In the genomic region with DNA sequence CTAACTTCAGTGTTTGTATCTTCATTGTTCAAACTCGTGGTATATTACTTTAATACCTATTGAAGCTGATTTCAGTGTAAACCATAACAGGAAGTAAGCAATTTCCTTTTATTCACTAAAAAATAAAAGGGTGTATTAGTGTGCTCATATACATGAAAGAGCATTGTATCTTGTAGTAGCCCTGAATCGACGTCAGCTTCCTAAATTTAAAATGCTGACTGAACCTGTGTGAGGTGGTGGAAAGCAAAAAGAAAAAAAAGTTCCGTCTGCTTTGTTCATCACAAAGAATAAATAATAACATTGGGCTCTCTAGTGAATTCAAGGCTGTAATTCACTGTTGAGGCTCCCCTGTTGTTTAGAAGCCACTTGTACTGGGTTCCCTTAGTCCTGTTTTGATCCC, we compare ENCODE assay signal across 1 cellular context.
TF ChIP-seq lines count a peak whose summit lies in the region.

No MANE protein-coding gene starts in this region.

TF ChIP-seq in HepG2, 621 proteins besides CTCF, POLR2A, EP300 and RAD21:
- TF ChIP-seq, protein P1, sequence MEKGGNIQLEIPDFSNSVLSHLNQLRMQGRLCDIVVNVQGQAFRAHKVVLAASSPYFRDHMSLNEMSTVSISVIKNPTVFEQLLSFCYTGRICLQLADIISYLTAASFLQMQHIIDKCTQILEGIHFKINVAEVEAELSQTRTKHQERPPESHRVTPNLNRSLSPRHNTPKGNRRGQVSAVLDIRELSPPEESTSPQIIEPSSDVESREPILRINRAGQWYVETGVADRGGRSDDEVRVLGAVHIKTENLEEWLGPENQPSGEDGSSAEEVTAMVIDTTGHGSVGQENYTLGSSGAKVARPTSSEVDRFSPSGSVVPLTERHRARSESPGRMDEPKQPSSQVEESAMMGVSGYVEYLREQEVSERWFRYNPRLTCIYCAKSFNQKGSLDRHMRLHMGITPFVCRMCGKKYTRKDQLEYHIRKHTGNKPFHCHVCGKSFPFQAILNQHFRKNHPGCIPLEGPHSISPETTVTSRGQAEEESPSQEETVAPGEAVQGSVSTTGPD (CRISPR knock-in tag; IDR thresholded peaks at IDR 0.05): no peak
- TF ChIP-seq REL (CRISPR knock-in tag; conservative IDR thresholded peaks at IDR 0.05) (no peak), ZBTB3 (CRISPR knock-in tag; IDR thresholded peaks at IDR 0.05; ENCODE audit: borderline replicate concordance, low read depth) (no peak), ZNF800 (CRISPR knock-in tag; IDR thresholded peaks at IDR 0.05) (no peak), ETS1 (CRISPR knock-in tag; IDR thresholded peaks at IDR 0.05) (no peak), TBL1XR1 (IDR thresholded peaks at IDR 0.05; ENCODE audit: borderline replicate concordance, low read length, partially characterized antibody) (no peak), MBD4 (IDR thresholded peaks at IDR 0.05; ENCODE audit: borderline replicate concordance, low read length) (no peak), MEIS2 (CRISPR knock-in tag; IDR thresholded peaks at IDR 0.05) (no peak)
- TF ChIP-seq, protein P2, sequence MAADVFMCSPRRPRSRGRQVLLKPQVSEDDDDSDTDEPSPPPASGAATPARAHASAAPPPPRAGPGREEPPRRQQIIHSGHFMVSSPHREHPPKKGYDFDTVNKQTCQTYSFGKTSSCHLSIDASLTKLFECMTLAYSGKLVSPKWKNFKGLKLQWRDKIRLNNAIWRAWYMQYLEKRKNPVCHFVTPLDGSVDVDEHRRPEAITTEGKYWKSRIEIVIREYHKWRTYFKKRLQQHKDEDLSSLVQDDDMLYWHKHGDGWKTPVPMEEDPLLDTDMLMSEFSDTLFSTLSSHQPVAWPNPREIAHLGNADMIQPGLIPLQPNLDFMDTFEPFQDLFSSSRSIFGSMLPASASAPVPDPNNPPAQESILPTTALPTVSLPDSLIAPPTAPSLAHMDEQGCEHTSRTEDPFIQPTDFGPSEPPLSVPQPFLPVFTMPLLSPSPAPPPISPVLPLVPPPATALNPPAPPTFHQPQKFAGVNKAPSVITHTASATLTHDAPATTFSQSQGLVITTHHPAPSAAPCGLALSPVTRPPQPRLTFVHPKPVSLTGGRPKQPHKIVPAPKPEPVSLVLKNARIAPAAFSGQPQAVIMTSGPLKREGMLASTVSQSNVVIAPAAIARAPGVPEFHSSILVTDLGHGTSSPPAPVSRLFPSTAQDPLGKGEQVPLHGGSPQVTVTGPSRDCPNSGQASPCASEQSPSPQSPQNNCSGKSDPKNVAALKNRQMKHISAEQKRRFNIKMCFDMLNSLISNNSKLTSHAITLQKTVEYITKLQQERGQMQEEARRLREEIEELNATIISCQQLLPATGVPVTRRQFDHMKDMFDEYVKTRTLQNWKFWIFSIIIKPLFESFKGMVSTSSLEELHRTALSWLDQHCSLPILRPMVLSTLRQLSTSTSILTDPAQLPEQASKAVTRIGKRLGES (CRISPR knock-in tag; IDR thresholded peaks at IDR 0.05; ENCODE audit: borderline replicate concordance): no peak
TF ChIP-seq in HepG2: peak in this region for 0.
